Comparison of ENCODE assay signal across 1 cellular context in the genomic region with DNA sequence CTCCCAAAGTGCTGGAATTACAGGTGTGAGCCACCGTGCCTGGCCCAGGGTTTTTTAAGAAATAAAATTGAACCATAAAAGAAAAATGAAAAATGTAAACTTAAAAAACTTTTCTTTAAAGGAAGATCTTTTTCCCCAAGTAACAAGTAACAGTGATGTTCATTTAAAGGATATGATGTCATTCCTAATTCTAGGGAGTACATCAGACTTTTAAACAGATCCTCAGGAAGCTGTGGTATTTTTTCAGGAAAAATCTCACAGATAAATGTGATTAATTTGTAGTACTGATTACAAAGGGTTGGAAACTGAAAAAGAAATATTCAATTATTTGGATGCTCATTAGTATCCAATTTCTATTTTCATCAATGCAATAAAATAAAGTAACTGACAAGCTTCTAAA.
TF ChIP-seq lines count a peak whose summit lies in the region.

No MANE protein-coding gene starts in this region.

TF ChIP-seq in HepG2, 621 proteins besides CTCF, POLR2A, EP300 and RAD21 (continued from another document):
- TF ChIP-seq PRDM10 (CRISPR knock-in tag; IDR thresholded peaks at IDR 0.05; ENCODE audit: low read depth) (no peak), ATF7 (IDR thresholded peaks at IDR 0.05) (peak; percentile 61), ATF7 (CRISPR knock-in tag; IDR thresholded peaks at IDR 0.05) (no peak)
- TF ChIP-seq, protein P1, sequence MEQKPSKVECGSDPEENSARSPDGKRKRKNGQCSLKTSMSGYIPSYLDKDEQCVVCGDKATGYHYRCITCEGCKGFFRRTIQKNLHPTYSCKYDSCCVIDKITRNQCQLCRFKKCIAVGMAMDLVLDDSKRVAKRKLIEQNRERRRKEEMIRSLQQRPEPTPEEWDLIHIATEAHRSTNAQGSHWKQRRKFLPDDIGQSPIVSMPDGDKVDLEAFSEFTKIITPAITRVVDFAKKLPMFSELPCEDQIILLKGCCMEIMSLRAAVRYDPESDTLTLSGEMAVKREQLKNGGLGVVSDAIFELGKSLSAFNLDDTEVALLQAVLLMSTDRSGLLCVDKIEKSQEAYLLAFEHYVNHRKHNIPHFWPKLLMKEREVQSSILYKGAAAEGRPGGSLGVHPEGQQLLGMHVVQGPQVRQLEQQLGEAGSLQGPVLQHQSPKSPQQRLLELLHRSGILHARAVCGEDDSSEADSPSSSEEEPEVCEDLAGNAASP (CRISPR knock-in tag; IDR thresholded peaks at IDR 0.05; ENCODE audit: borderline replicate concordance) = no peak
